In genomic region chr2:227186751-227187150, GRCh38 we compare ENCODE assay signal across 29 cellular contexts. TPM values are rescaled to one million over a fixed set of nuclear protein-coding genes. Genes with fewer than 3 reads are reported as not detected.
DNase-seq lines count a peak whose midpoint lies in the region; ATAC-seq and TF ChIP-seq lines count a peak whose summit lies in the region.
"Had no signal": no experiment of that assay in that cellular context is flagged by ENCODE, and none has a peak within 500 bp of the region (broad histone marks: within the 10 kb centered on the region; RNA-seq: fewer than 3 reads in every experiment).

No MANE protein-coding gene starts in this region.

- WGBS in thyroid gland, 2 donors: 19 to 58% methylated on average over 1 of the region's 1 CpG

- TF ChIP-seq POLR2A in thyroid gland (IDR thresholded peaks at IDR 0.05): no peak

- peak; percentile 30 for ATAC-seq in Right ventricle myocardium inferior
- ATAC-seq in GM18520 (IDR thresholded peaks at IDR 0.05; ENCODE audit: unreplicated experiment): no peak
- ATAC-seq: effector memory CD8-positive, alpha-beta T cell; K562; left colon; stimulated activated naive CD8-positive, alpha-beta T cell treated with anti-CD3 and anti-CD28 coated beads, Interleukin-15, Interleukin-2, amounts not matched to agents 100 U/mL and 50 U/mL, for 24 hours had no signal

- H3K36me3 ChIP-seq in thyroid gland: no peaks in the 10 kb centered on the region
- H3K36me3 ChIP-seq: breast epithelium, colonic mucosa, ovary, Peyer's patch had no signal

- peak overlapping the region; percentile 5 to 88 (median 79) for H3K27ac ChIP-seq in thyroid gland
- H3K27ac ChIP-seq: breast epithelium, colonic mucosa, ovary, Peyer's patch, VCaP had no signal

- H3K27me3 ChIP-seq in thyroid gland: no peaks in the 10 kb centered on the region
- H3K27me3 ChIP-seq: breast epithelium, colonic mucosa, ovary, Peyer's patch had no signal

- no peaks in the 10 kb centered on the region for H3K9me3 ChIP-seq in thyroid gland
- H3K9me3 ChIP-seq: breast epithelium, colonic mucosa, ovary, Peyer's patch had no signal

- H3K4me3 ChIP-seq in thyroid gland (replicated peaks in 1 of 3): no peak overlapping the region
- H3K4me3 ChIP-seq: breast epithelium, colonic mucosa, K562, ovary, Peyer's patch had no signal

- intact Hi-C loops in Right ventricle myocardium inferior (cut with DNase I): no loop called here
- intact Hi-C loops in cardiac septum (cut with DNase I): no loop called here
- intact Hi-C loops in thyroid gland (cut with DNase I): no loop called here

- H3K4me1 ChIP-seq in thyroid gland: peaks cover 39 to 42% of the 10 kb centered on the region in 2 donors
- H3K4me1 ChIP-seq: breast epithelium, colonic mucosa, Peyer's patch had no signal

- no peak for TF ChIP-seq CTCF in thyroid gland (IDR thresholded peaks at IDR 0.05)

- DNase-seq in Right ventricle myocardium inferior (ENCODE audit: missing footprints) (no peak), cardiac septum (ENCODE audit: low spot score) (no peak), NCI-H69 (lab: John Stamatoyannopoulos, UW) (peak; percentile 44), fibroblast of gingiva (ENCODE audit: low read depth) (peak; percentile 19), thyroid gland (no peak), mucosa of gallbladder (ENCODE audit: low spot score) (no peak), NCI-H1930 (lab: John Stamatoyannopoulos, UW) (no peak)
- DNase-seq: activated CD4-positive, alpha-beta T cell treated with anti-CD3 and anti-CD28 coated beads for 4 hours; activated CD8-positive, alpha-beta memory T cell treated with anti-CD3 and anti-CD28 coated beads for 24 hours; activated T-cell treated with anti-CD3 and anti-CD28 coated beads for 4 hours; CD8-positive, alpha-beta memory T cell; colonic mucosa; effector memory CD8-positive, alpha-beta T cell; H9; hypothalamus; left colon; NCI-H1105; NCI-H187; NCI-H524 treated with DMSO at 0.1 percent for 48 hours; ovary; Peyer's patch; SIG-M5; small intestine; stimulated activated naive CD8-positive, alpha-beta T cell treated with anti-CD3 and anti-CD28 coated beads, Interleukin-15, Interleukin-2, amounts not matched to agents 100 U/mL and 50 U/mL, for 24 hours; T-helper 9 cell had no signal

RNA-seq across cellular contexts. Expression of gene COL4A3, which starts 22.3 kb away (rescaled TPM):
- total RNA-seq in Right ventricle myocardium inferior: 5.5 TPM
- total RNA-seq in cardiac septum: 1.6 TPM
- total RNA-seq in thyroid gland: 10 to 100 TPM; 59.7 to 86.5 (median 66.9) TPM
- 16.0 TPM for total RNA-seq in mucosa of gallbladder
- total RNA-seq: CD8-positive, alpha-beta memory T cell; K562 had no signal

RNA-seq across cellular contexts. Expression of gene COL4A4, which starts 22.7 kb away (rescaled TPM):
- total RNA-seq in Right ventricle myocardium inferior (13.6 TPM), cardiac septum (3.0 TPM), thyroid gland (10 to 100 TPM; 16.5 to 41.7 (median 34.2) TPM), mucosa of gallbladder (30.4 TPM)
- total RNA-seq: CD8-positive, alpha-beta memory T cell; K562 had no signal

Comparison
In these comparisons a context has a peak if more than half of its experiments do, and no peak if none do; other contexts are left out.
1. DNase-seq: peak in NCI-H69 (single experiment) and fibroblast of gingiva (single experiment); none in Right ventricle myocardium inferior (single experiment), cardiac septum (single experiment), thyroid gland (0 of 2), mucosa of gallbladder (single experiment) and NCI-H1930 (0 of 2).